In the genomic region with DNA sequence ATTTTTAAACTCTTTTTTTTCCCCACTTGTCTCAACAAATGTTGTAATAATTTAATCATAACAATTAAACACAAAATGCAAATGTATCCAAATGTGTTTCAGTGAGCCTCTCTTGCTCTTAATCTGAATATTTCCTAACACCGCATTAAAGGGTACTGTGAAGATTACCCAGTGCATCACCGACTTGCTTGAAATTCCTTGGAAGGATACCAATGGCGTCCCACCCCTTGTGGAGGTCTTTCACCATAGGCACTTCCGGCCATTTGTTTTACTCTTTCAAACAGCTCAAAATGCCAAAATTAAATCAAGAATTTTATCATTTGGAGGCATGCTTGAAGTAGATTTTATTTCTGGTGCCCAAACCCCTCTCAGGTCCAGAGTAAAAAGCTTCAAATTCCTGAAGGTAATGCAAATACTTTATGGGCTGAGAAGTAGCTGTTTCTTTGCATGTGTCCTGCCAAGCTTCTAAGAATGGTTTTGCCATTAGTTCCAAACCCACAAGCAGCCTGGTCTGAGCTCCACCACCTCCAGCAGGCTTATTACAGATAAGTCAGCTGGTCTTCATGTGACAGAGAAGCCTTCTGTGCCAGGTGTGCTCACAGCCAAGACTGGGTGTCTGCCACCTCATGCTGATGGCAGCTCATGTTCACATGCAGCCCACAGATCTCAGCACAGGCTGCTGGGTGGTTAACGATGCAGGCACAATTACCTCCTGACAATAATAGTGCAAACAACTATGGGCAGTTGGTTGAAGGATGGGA, we compare ENCODE assay signal across 11 cellular contexts. TPM values are rescaled to one million over a fixed set of nuclear protein-coding genes. Genes with fewer than 3 reads are reported as not detected.
DNase-seq lines count a peak whose midpoint lies in the region; ATAC-seq, FAIRE-seq and TF ChIP-seq lines count a peak whose summit lies in the region.
"Had no signal": no experiment of that assay in that cellular context is flagged by ENCODE, and none has a peak within 500 bp of the region (broad histone marks: within the 10 kb centered on the region; RNA-seq: fewer than 3 reads in every experiment).

No MANE protein-coding gene starts in this region.

- H3K4me1 ChIP-seq in mesenchymal stem cell (ENCODE audit: control insufficient read depth, insufficient read depth, low read depth, low read length) (peaks cover 3% of the 10 kb centered on the region), vagina (no peaks in the 10 kb centered on the region)
- H3K4me1 ChIP-seq: SJSA1 had no signal

- no peak overlapping the region for H4K8ac ChIP-seq in mesenchymal stem cell (ENCODE audit: low read length)

- H3K79me1 ChIP-seq in mesenchymal stem cell (replicated peaks; ENCODE audit: low read length, poor library complexity, severe bottlenecking) = no peaks in the 10 kb centered on the region

- no peaks in the 10 kb centered on the region for H3K27me3 ChIP-seq in bronchial epithelial cell (ENCODE audit: control insufficient read depth, insufficient read depth, low read length)
- H3K27me3 ChIP-seq in mesenchymal stem cell (ENCODE audit: control insufficient read depth in 1 of 2, insufficient read depth in 1 of 2, low read length in 2 of 2) = no peaks in the 10 kb centered on the region
- no peaks in the 10 kb centered on the region for H3K27me3 ChIP-seq in vagina
- H3K27me3 ChIP-seq: SJSA1 had no signal

- no peak overlapping the region for H3K23ac ChIP-seq in mesenchymal stem cell (ENCODE audit: low read length in 2 of 2)

- H3K4ac ChIP-seq in mesenchymal stem cell (ENCODE audit: low read depth in 1 of 2, low read length in 2 of 2) = no peak overlapping the region

- H3K9me3 ChIP-seq in mesenchymal stem cell (ENCODE audit: control insufficient read depth, low read length) (no peaks in the 10 kb centered on the region), vagina (no peaks in the 10 kb centered on the region)
- H3K9me3 ChIP-seq: SJSA1 had no signal

- H3K9ac ChIP-seq in mesenchymal stem cell (ENCODE audit: low read length) = no peak overlapping the region

- H2AK5ac ChIP-seq in mesenchymal stem cell (ENCODE audit: low read length, severe bottlenecking) = no peak overlapping the region

- FAIRE-seq in bronchial epithelial cell (lab: Jason Lieb, UNC) = no peak

- H3K36me3 ChIP-seq in bronchial epithelial cell (ENCODE audit: control insufficient read depth, insufficient read depth, low read length) (no peaks in the 10 kb centered on the region), mesenchymal stem cell (ENCODE audit: control insufficient read depth in 1 of 2, insufficient read depth in 2 of 2, low read depth in 1 of 2, low read length in 2 of 2) (no peaks in the 10 kb centered on the region), vagina (no peaks in the 10 kb centered on the region)
- H3K36me3 ChIP-seq: SJSA1 had no signal

- no peak overlapping the region for H3K4me2 ChIP-seq in mesenchymal stem cell (ENCODE audit: low read length, poor library complexity, severe bottlenecking)

- H2AFZ ChIP-seq in mesenchymal stem cell (ENCODE audit: low read depth, low read length) = no peak overlapping the region

- H2BK120ac ChIP-seq in mesenchymal stem cell (ENCODE audit: low read depth, low read length) = no peak overlapping the region

- no peak for TF ChIP-seq POLR2A in vagina (IDR thresholded peaks at IDR 0.05)

- H3K18ac ChIP-seq in mesenchymal stem cell (ENCODE audit: low read depth in 1 of 2, low read length in 2 of 2) = peak overlapping the region in 1 of 2 experiments; percentile 18

- no peak for TF ChIP-seq CTCF in bronchial epithelial cell (IDR thresholded peaks at IDR 0.05; ENCODE audit: insufficient read depth, low read length, severe bottlenecking)
- TF ChIP-seq CTCF in vagina (IDR thresholded peaks at IDR 0.05) = no peak

- WGBS in mesenchymal stem cell = 93% methylated on average over 3 of the region's 5 CpGs

- no peak overlapping the region for H3K4me3 ChIP-seq in bronchial epithelial cell (ENCODE audit: low read depth, low read length)
- no peak overlapping the region for H3K4me3 ChIP-seq in mesenchymal stem cell (ENCODE audit: insufficient read depth in 1 of 2, low read depth in 1 of 2, low read length in 2 of 2)
- H3K4me3 ChIP-seq in vagina = no peak overlapping the region
- H3K4me3 ChIP-seq: SJSA1 had no signal

- H2BK12ac ChIP-seq in mesenchymal stem cell (ENCODE audit: low read length in 2 of 2) = no peak overlapping the region

- no peak overlapping the region for H3K14ac ChIP-seq in mesenchymal stem cell (ENCODE audit: low read length in 2 of 2)

- DNase-seq in Ammon's horn (ENCODE audit: low spot score) (peak; percentile 45), LHCN-M2 (ENCODE audit: low read depth) (peak; percentile 61), bronchial epithelial cell (ENCODE audit: low read depth) (peak; percentile 22), mesenchymal stem cell (no peak), vagina (ENCODE audit: extremely low spot score in 2 of 2) (no peak), SKM-1 (lab: John Stamatoyannopoulos, UW; ENCODE audit: unreplicated experiment) (no peak), activated gamma-delta T cell treated with Interleukin-2 at 50 U/mL for 16 hours (no peak)
- DNase-seq: activated CD4-positive, alpha-beta T cell treated with anti-CD3 and anti-CD28 coated beads, Interleukin-2, amount 50 U/mL, for 4 hours; NCI-H1417 treated with DMSO at 0.1 percent for 48 hours had no signal

- no peak overlapping the region for H2BK5ac ChIP-seq in mesenchymal stem cell (ENCODE audit: low read depth, low read length, poor library complexity, severe bottlenecking)

- no peak for ATAC-seq in HG03095 (IDR thresholded peaks at IDR 0.05; ENCODE audit: unreplicated experiment)

- no peak overlapping the region for H2BK15ac ChIP-seq in mesenchymal stem cell (ENCODE audit: low read depth, poor library complexity, severe bottlenecking)

- H4K91ac ChIP-seq in mesenchymal stem cell (ENCODE audit: low read length) = peak overlapping the region; percentile 66

- intact Hi-C loops in vagina (cut with DNase I) = no loop called here

- no peak overlapping the region for H3K27ac ChIP-seq in mesenchymal stem cell (ENCODE audit: low read length, poor library complexity, severe bottlenecking)
- no peak overlapping the region for H3K27ac ChIP-seq in vagina
- H3K27ac ChIP-seq: SJSA1 had no signal

RNA-seq across cellular contexts. Expression of gene NUDT4, which starts 16.4 kb away (rescaled TPM):
- 35.2 and 38.3 TPM in 2 replicates for total RNA-seq in LHCN-M2 (2014; rRNA removed)
- 13.1 TPM for polyA plus RNA-seq in LHCN-M2 (2012)
- 34.2 and 49.4 TPM in 2 replicates for total RNA-seq in bronchial epithelial cell
- 54.8 TPM for polyA plus RNA-seq in mesenchymal stem cell (2013, experiment 1 of 2)
- 57.6 TPM for polyA plus RNA-seq in mesenchymal stem cell (2013, experiment 2 of 2)
- total RNA-seq in vagina = 37.1 TPM

Comparison
In these comparisons a context has a peak if more than half of its experiments do, and no peak if none do; other contexts are left out.
1. DNase-seq: peak in Ammon's horn (single experiment), LHCN-M2 (single experiment) and bronchial epithelial cell (single experiment); none in mesenchymal stem cell (single experiment), vagina (0 of 2), SKM-1 (single experiment) and activated gamma-delta T cell treated with Interleukin-2 at 50 U/mL for 16 hours (single experiment).